ENCODE assay signal across 1 cellular context in genomic region chr22:46746620-46747019, GRCh38.
TF ChIP-seq lines count a peak whose summit lies in the region.

No MANE protein-coding gene starts in this region.

TF ChIP-seq in HepG2, 621 proteins besides CTCF, POLR2A, EP300 and RAD21:
- TF ChIP-seq ZBTB7B (CRISPR knock-in tag; IDR thresholded peaks at IDR 0.05), result no peak
- no peak for TF ChIP-seq ZNF296 (CRISPR knock-in tag; conservative IDR thresholded peaks at IDR 0.05)
- no peak for TF ChIP-seq ZNF792 (CRISPR knock-in tag; IDR thresholded peaks at IDR 0.05)
- no peak for TF ChIP-seq ZNF646 (CRISPR knock-in tag; IDR thresholded peaks at IDR 0.05)
- no peak for TF ChIP-seq CERS6 (CRISPR knock-in tag; IDR thresholded peaks at IDR 0.05)
- no peak for TF ChIP-seq DNMT3B (CRISPR knock-in tag; conservative IDR thresholded peaks at IDR 0.05)
- TF ChIP-seq DMAP1 (CRISPR knock-in tag; IDR thresholded peaks at IDR 0.05), result no peak
- no peak for TF ChIP-seq SATB2 (CRISPR knock-in tag; IDR thresholded peaks at IDR 0.05)
- no peak for TF ChIP-seq ZMAT3 (CRISPR knock-in tag; conservative IDR thresholded peaks at IDR 0.05)
